Comparison of ENCODE assay signal across 7 cellular contexts in the genomic region with DNA sequence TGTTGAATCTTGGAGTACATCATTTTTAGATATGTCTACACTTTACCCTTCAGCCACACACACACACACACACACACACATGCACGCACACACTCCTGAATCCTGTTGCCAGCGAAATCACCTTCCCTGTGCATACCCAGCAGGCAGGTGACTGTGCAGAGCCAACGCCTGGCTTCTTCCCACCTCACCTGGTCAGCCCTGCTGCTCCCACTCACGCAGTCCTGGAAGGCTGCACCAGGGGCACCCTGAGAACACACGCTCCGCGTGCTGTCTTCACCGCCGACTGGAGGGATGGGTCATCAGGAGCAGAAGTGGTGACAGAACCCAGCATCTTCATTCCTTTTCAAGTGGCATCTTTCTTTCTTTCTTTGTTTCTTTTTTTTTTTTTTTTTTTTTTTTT.
"Had no signal": no experiment of that assay in that cellular context is flagged by ENCODE, and none has a peak within 500 bp of the region (broad histone marks: within the 10 kb centered on the region; RNA-seq: fewer than 3 reads in every experiment).

No MANE protein-coding gene starts in this region.

- H3K4me3 ChIP-seq: K562 had no signal

- FAIRE-seq: HepG2, HTR-8/SVneo, K562 had no signal

- DNase-seq: IMR-90, KBM-7, KG1 had no signal

- H3K27ac ChIP-seq: HL-60 had no signal
